In the genomic region with DNA sequence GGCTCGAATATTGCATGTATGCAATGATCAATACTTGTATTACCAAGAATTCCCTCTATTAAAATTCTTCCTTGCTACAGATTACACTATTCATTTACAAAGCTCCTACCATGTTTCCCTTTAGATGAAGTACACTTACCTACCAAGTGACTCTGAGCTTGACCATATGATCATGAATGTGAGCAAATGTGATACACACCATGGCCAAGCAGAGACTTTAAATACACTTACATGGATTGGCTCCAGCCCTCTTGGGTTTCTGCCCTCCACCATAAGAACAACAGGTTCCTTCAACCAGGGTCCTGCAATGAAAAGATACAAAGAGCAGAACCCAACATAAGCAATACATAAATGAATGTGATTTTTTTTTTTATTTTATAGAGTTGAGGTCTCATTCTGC, we compare ENCODE assay signal across 39 cellular contexts. TPM values are rescaled to one million over a fixed set of nuclear protein-coding genes. Genes with fewer than 3 reads are reported as not detected.
"Had no signal": no experiment of that assay in that cellular context is flagged by ENCODE, and none has a peak within 500 bp of the region (broad histone marks: within the 10 kb centered on the region; RNA-seq: fewer than 3 reads in every experiment).

No MANE protein-coding gene starts in this region.

- DNase-seq: Karpas-422, Kasumi-1, MG63, MM.1S, MV-4-11, NCI-H1048, NCI-H1092, NCI-H1092 treated with DMSO at 0.1 percent for 48 hours, NCI-H1105, NCI-H1105 treated with DMSO at 0.1 percent for 48 hours, NCI-H1417, NCI-H1417 treated with DMSO at 0.1 percent for 48 hours, NCI-H1436, NCI-H1436 treated with DMSO at 0.1 percent for 48 hours, NCI-H146, NCI-H1694, NCI-H1694 treated with DMSO at 0.1 percent for 48 hours, NCI-H187, NCI-H187 treated with DMSO at 0.1 percent for 48 hours, NCI-H1930, NCI-H2029, NCI-H2029 treated with DMSO at 0.1 percent for 48 hours, NCI-H2081, NCI-H2081 treated with DMSO at 0.1 percent for 48 hours, NCI-H2107, NCI-H2171, NCI-H2171 treated with DMSO at 0.1 percent for 48 hours, NCI-H2227 treated with DMSO at 0.1 percent for 48 hours, NCI-H226, NCI-H345, NCI-H446, NCI-H446 treated with DMSO at 0.1 percent for 48 hours, NCI-H510A, NCI-H510A treated with DMSO at 0.1 percent for 48 hours, NCI-H524 had no signal

- H3K9me3 ChIP-seq: MG63 had no signal

- H3K36me3 ChIP-seq: MG63 had no signal

- H3K4me3 ChIP-seq: MG63 had no signal

RNA-seq across cellular contexts. Expression of a gene that starts 30.0 kb away (rescaled TPM):
- total RNA-seq: LHCN-M2, M059J, MCF 10A, NCI-H460 had no signal
